ENCODE assay signal across 33 cellular contexts in genomic region chr22:28766628-28767027, GRCh38.
"Had no signal": no experiment of that assay in that cellular context is flagged by ENCODE, and none has a peak within 500 bp of the region (broad histone marks: within the 10 kb centered on the region; RNA-seq: fewer than 3 reads in every experiment).

No MANE protein-coding gene starts in this region.

- FAIRE-seq: astrocyte, bronchial epithelial cell had no signal

- H3K27ac ChIP-seq: adrenal gland, ascending aorta, body of pancreas, brain microvascular endothelial cell, breast epithelium, cardiac muscle cell had no signal

- H3K4me3 ChIP-seq: adrenal gland, ascending aorta, body of pancreas, breast epithelium, cardiac muscle cell had no signal

- H3K36me3 ChIP-seq: adrenal gland, ascending aorta, brain microvascular endothelial cell, breast epithelium, cardiac muscle cell had no signal

- H3K4me1 ChIP-seq: adrenal gland, ascending aorta, body of pancreas, breast epithelium had no signal

- H3K27me3 ChIP-seq: adrenal gland, ascending aorta, body of pancreas, brain microvascular endothelial cell, breast epithelium, cardiac muscle cell had no signal

- H3K9me3 ChIP-seq: adrenal gland, ascending aorta, body of pancreas, breast epithelium had no signal

- DNase-seq: activated effector memory CD4-positive, alpha-beta T cell treated with anti-CD3 and anti-CD28 coated beads, Interleukin-2, amount 50 U/mL, for 16 hours; activated effector memory CD4-positive, alpha-beta T cell treated with Interleukin-2 at 50 U/mL for 16 hours; activated gamma-delta T cell; activated gamma-delta T cell treated with Interleukin-2 at 50 U/mL for 16 hours; activated naive CD4-positive, alpha-beta T cell; activated naive CD4-positive, alpha-beta T cell treated with anti-CD3 and anti-CD28 coated beads for 36 hours; activated naive CD4-positive, alpha-beta T cell treated with anti-CD3 and anti-CD28 coated beads, Interleukin-2, amount 10 ng/mL, durations not matched to agents 7 days and 5 days; activated naive CD4-positive, alpha-beta T cell treated with anti-CD3 and anti-CD28 coated beads, Interleukin-2, amount 50 U/mL, for 16 hours; activated naive CD4-positive, alpha-beta T cell treated with Interleukin-2 at 50 U/mL for 16 hours; activated naive CD8-positive, alpha-beta T cell treated with anti-CD3 and anti-CD28 coated beads for 36 hours; activated naive CD8-positive, alpha-beta T cell treated with anti-CD3 and anti-CD28 coated beads, Interleukin-2, amount 10 ng/mL, durations not matched to agents 7 days and 5 days; activated naive CD8-positive, alpha-beta T cell treated with anti-CD3 and anti-CD28 coated beads, Interleukin-2, amount 50 U/mL, for 24 hours; activated T-cell treated with anti-CD3 and anti-CD28 coated beads, Interleukin-2, amount 50 U/mL, for 24 hours; activated T-cell treated with anti-CD3 and anti-CD28 coated beads, Interleukin-2, amount 50 U/mL, for 4 hours; activated T-cell treated with anti-CD3 and anti-CD28 coated beads, Interleukin-2, amount 50 U/mL, for 48 hours; activated T-cell treated with anti-CD3 and anti-CD28 coated beads, Interleukin-2, amount 50 U/mL, for 72 hours; adrenal gland; amniotic stem cell; amygdala; anterior cingulate cortex; aorta; body of pancreas; brain microvascular endothelial cell; caudate nucleus; central memory CD4-positive, alpha-beta T cell; cerebellar nuclear complex had no signal

- ATAC-seq: activated naive CD4-positive, alpha-beta T cell treated with anti-CD3 and anti-CD28 coated beads, Interleukin-2, amount 50 U/mL, for 72 hours; activated naive CD8-positive, alpha-beta T cell treated with anti-CD3 and anti-CD28 coated beads, Interleukin-2, amount 50 U/mL, for 24 hours; activated T-cell treated with anti-CD3 and anti-CD28 coated beads, Interleukin-2, amount 50 U/mL, for 4 hours; activated T-cell treated with anti-CD3 and anti-CD28 coated beads, Interleukin-2, amount 50 U/mL, for 72 hours; activated T-helper 17 cell treated with anti-CD3 and anti-CD28 coated beads, Interleukin-2, amount 50 U/mL, for 72 hours; body of pancreas had no signal
